In the genomic region with DNA sequence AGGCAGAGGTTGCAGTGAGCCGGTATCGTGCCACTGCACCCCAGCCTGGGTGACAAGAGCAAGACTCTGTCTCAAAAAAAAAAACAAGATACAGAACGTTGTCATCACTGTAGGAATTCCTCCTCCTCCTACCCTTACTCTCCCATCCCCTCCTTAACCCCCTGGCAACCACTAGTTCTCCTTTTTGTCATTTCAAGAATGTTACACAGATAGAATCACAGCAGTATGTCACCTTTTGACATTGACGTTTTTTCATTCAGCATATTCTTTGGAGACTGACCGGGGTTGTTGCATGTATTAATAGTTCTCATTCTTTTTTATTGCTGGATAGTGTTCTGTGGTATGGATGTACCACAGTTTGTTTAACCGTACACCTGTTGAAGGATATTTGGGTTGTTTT, we compare ENCODE assay signal across 22 cellular contexts. TPM values are rescaled to one million over a fixed set of nuclear protein-coding genes. Genes with fewer than 3 reads are reported as not detected.
DNase-seq lines count a peak whose midpoint lies in the region; ATAC-seq and TF ChIP-seq lines count a peak whose summit lies in the region.
"Had no signal": no experiment of that assay in that cellular context is flagged by ENCODE, and none has a peak within 500 bp of the region (broad histone marks: within the 10 kb centered on the region; RNA-seq: fewer than 3 reads in every experiment).

No MANE protein-coding gene starts in this region.

- H3K27me3 ChIP-seq in OCI-LY3 (ENCODE audit: low read depth, low read length): no peaks in the 10 kb centered on the region
- H3K27me3 ChIP-seq in PC-9 (ENCODE audit: insufficient read depth, low read depth): no peaks in the 10 kb centered on the region
- H3K27me3 ChIP-seq: colonic mucosa, sigmoid colon had no signal

- H3K9me3 ChIP-seq in OCI-LY3 (ENCODE audit: insufficient read depth, low read length) (no peaks in the 10 kb centered on the region), PC-9 (ENCODE audit: insufficient read depth, low read depth) (no peaks in the 10 kb centered on the region)
- H3K9me3 ChIP-seq: colonic mucosa, sigmoid colon had no signal

- H3K36me3 Mint-ChIP-seq in stimulated activated naive CD8-positive, alpha-beta T cell treated with anti-CD3 and anti-CD28 coated beads, Interleukin-15, Interleukin-2, amounts not matched to agents 100 ng/mL and 50 ng/mL, for 24 hours (ENCODE audit: low read depth): peaks cover 68% of the 10 kb centered on the region
- H3K36me3 Mint-ChIP-seq in progenitor cell of endocrine pancreas (ENCODE audit: insufficient read depth): peaks cover 33% of the 10 kb centered on the region

- H3K27ac ChIP-seq in OCI-LY3 (ENCODE audit: low read length): no peak overlapping the region
- no peak overlapping the region for H3K27ac ChIP-seq in PC-9
- H3K27ac ChIP-seq: colonic mucosa, sigmoid colon had no signal

- H3K4me2 ChIP-seq in OCI-LY3 (ENCODE audit: low read length) (peak overlapping the region; percentile 63), PC-9 (no peak overlapping the region)

- no TSS peak for BruUV-seq in PC-9 (replicated peaks; lab: Mats Ljungman, UMichigan)

- H3K9me3 Mint-ChIP-seq in stimulated activated naive CD8-positive, alpha-beta T cell treated with anti-CD3 and anti-CD28 coated beads, Interleukin-15, Interleukin-2, amounts not matched to agents 100 ng/mL and 50 ng/mL, for 24 hours: no peaks in the 10 kb centered on the region
- no peaks in the 10 kb centered on the region for H3K9me3 Mint-ChIP-seq in progenitor cell of endocrine pancreas (ENCODE audit: low read depth)
- H3K9me3 Mint-ChIP-seq: CD8-positive, alpha-beta memory T cell had no signal

- H2AFZ ChIP-seq in OCI-LY3 (ENCODE audit: low read depth, low read length): no peak overlapping the region
- H2AFZ ChIP-seq in PC-9: no peak overlapping the region

- H4K20me1 ChIP-seq in OCI-LY3 (ENCODE audit: insufficient read depth, low read length) (peaks cover 8% of the 10 kb centered on the region), PC-9 (ENCODE audit: insufficient read depth) (no peaks in the 10 kb centered on the region)

- no peaks in the 10 kb centered on the region for H3F3A ChIP-seq in PC-9 (ENCODE audit: insufficient read depth, low read depth)

- TF ChIP-seq CTCF in OCI-LY3 (IDR thresholded peaks at IDR 0.05; ENCODE audit: low read depth, low read length): no peak
- TF ChIP-seq CTCF in PC-9 (conservative IDR thresholded peaks at IDR 0.05): no peak
- no peak for TF ChIP-seq CTCF in progenitor cell of endocrine pancreas (IDR thresholded peaks at IDR 0.05; ENCODE audit: unreplicated experiment)

- H3K4me3 Mint-ChIP-seq in stimulated activated naive CD8-positive, alpha-beta T cell treated with anti-CD3 and anti-CD28 coated beads, Interleukin-15, Interleukin-2, amounts not matched to agents 100 ng/mL and 50 ng/mL, for 24 hours: no peak overlapping the region
- no peak overlapping the region for H3K4me3 Mint-ChIP-seq in progenitor cell of endocrine pancreas (ENCODE audit: low read depth)
- H3K4me3 Mint-ChIP-seq: CD8-positive, alpha-beta memory T cell had no signal

- ATAC-seq in stimulated activated naive CD8-positive, alpha-beta T cell treated with anti-CD3 and anti-CD28 coated beads, Interleukin-15, Interleukin-2, amounts not matched to agents 100 U/mL and 50 U/mL, for 24 hours: no peak
- peak; percentile 61 for ATAC-seq in HG02678 (IDR thresholded peaks at IDR 0.05; ENCODE audit: unreplicated experiment)
- ATAC-seq in GM19467 (IDR thresholded peaks at IDR 0.05; ENCODE audit: unreplicated experiment): no peak

- H3K4me1 ChIP-seq in OCI-LY3 (ENCODE audit: low read length): peaks cover 32% of the 10 kb centered on the region
- H3K4me1 ChIP-seq in PC-9 (replicated peaks; ENCODE audit: insufficient read depth): peaks cover 14% of the 10 kb centered on the region
- H3K4me1 ChIP-seq: colonic mucosa, sigmoid colon had no signal

- H3K79me2 ChIP-seq in OCI-LY3 (ENCODE audit: low read length): no peaks in the 10 kb centered on the region
- H3K79me2 ChIP-seq in PC-9 (ENCODE audit: low read depth): no peaks in the 10 kb centered on the region

- CTCF ChIA-PET in PC-9 (lab: Charles Lee): interaction anchor here (0.6 kb wide), 1 partner anchor 76 kb away, joined by 3 read pairs; no protein-coding TSS in a partner anchor

- no peak for DNase-seq in stimulated activated naive CD8-positive, alpha-beta T cell treated with anti-CD3 and anti-CD28 coated beads, Interleukin-15, Interleukin-2, amounts not matched to agents 100 U/mL and 50 U/mL, for 24 hours
- DNase-seq in PC-9 (no peak), NCI-H1694 treated with DMSO at 0.1 percent for 48 hours (lab: John Stamatoyannopoulos, UW) (no peak), progenitor cell of endocrine pancreas (ENCODE audit: low spot score, unreplicated experiment) (no peak)
- DNase-seq: activated CD4-positive, CD25-positive, alpha-beta regulatory T cell treated with anti-CD3 and anti-CD28 coated beads, Interleukin-2, amount 50 U/mL, for 72 hours; activated CD8-positive, alpha-beta memory T cell treated with anti-CD3 and anti-CD28 coated beads, Interleukin-2, amount 50 U/mL, for 48 hours; activated naive CD4-positive, alpha-beta T cell treated with Interleukin-2 at 50 U/mL for 16 hours; CD8-positive, alpha-beta memory T cell; colonic mucosa; DMS79 treated with DMSO at 0.1 percent for 48 hours; foreskin fibroblast; hypothalamus; NCI-H1436 treated with DMSO at 0.1 percent for 48 hours; NK-92 treated with Interleukin-12 subunit alpha and Interleukin-12 subunit beta, amount 100 ng/mL, for 24 hours; SHP77; sigmoid colon; stimulated activated CD4-positive, alpha-beta T cell treated with anti-CD3 and anti-CD28 coated beads, Interleukin-2, amount 100 ng/mL, for 24 hours had no signal

- no peak overlapping the region for H3K9ac ChIP-seq in OCI-LY3 (ENCODE audit: low read length)

- intact Hi-C loops in PC-9 (cut with micrococcal nuclease; ENCODE audit: unreplicated experiment): no loop called here

- peak overlapping the region; percentile 47 for H3K27ac Mint-ChIP-seq in stimulated activated naive CD8-positive, alpha-beta T cell treated with anti-CD3 and anti-CD28 coated beads, Interleukin-15, Interleukin-2, amounts not matched to agents 100 ng/mL and 50 ng/mL, for 24 hours
- no peak overlapping the region for H3K27ac Mint-ChIP-seq in progenitor cell of endocrine pancreas

- H3K4me1 Mint-ChIP-seq in stimulated activated naive CD8-positive, alpha-beta T cell treated with anti-CD3 and anti-CD28 coated beads, Interleukin-15, Interleukin-2, amounts not matched to agents 100 ng/mL and 50 ng/mL, for 24 hours (ENCODE audit: low read depth): peaks cover 21% of the 10 kb centered on the region
- peaks cover 7% of the 10 kb centered on the region for H3K4me1 Mint-ChIP-seq in progenitor cell of endocrine pancreas (ENCODE audit: low read depth)
- H3K4me1 Mint-ChIP-seq: CD8-positive, alpha-beta memory T cell had no signal

- peaks cover 22% of the 10 kb centered on the region for H3K36me3 ChIP-seq in OCI-LY3 (replicated peaks; ENCODE audit: low read depth, low read length)
- H3K36me3 ChIP-seq in PC-9 (ENCODE audit: low read depth): peaks cover 37% of the 10 kb centered on the region
- H3K36me3 ChIP-seq: colonic mucosa had no signal

- POLR2A ChIA-PET in PC-9 (lab: Charles Lee; ENCODE audit: unreplicated experiment): no interaction called here

- H3K27me3 Mint-ChIP-seq in stimulated activated naive CD8-positive, alpha-beta T cell treated with anti-CD3 and anti-CD28 coated beads, Interleukin-15, Interleukin-2, amounts not matched to agents 100 ng/mL and 50 ng/mL, for 24 hours: no peaks in the 10 kb centered on the region
- H3K27me3 Mint-ChIP-seq in progenitor cell of endocrine pancreas: no peaks in the 10 kb centered on the region
- H3K27me3 Mint-ChIP-seq: CD8-positive, alpha-beta memory T cell had no signal

- no peaks in the 10 kb centered on the region for H3K9me2 ChIP-seq in PC-9 (ENCODE audit: insufficient read depth)

- peak overlapping the region; percentile 31; the same call in 1 of the 2 replicates for H3K4me3 ChIP-seq in OCI-LY3 (ENCODE audit: low read length)
- H3K4me3 ChIP-seq in PC-9: no peak overlapping the region
- H3K4me3 ChIP-seq: colonic mucosa, sigmoid colon had no signal

RNA-seq across cellular contexts. Expression of a gene that starts 32.4 kb away (rescaled TPM):
- total RNA-seq in PC-9 (2021) (43.9 and 57.1 TPM in 2 replicates), progenitor cell of endocrine pancreas (92.1 and 93.4 TPM in 2 replicates)

RNA-seq across cellular contexts. Expression of a gene that starts 38.9 kb away (rescaled TPM):
- 0.94 and 2.0 TPM in 2 replicates for total RNA-seq in PC-9 (2021)
- 15.1 and 16.4 TPM in 2 replicates for total RNA-seq in progenitor cell of endocrine pancreas
- total RNA-seq: HT1080 had no signal
